In the genomic region with DNA sequence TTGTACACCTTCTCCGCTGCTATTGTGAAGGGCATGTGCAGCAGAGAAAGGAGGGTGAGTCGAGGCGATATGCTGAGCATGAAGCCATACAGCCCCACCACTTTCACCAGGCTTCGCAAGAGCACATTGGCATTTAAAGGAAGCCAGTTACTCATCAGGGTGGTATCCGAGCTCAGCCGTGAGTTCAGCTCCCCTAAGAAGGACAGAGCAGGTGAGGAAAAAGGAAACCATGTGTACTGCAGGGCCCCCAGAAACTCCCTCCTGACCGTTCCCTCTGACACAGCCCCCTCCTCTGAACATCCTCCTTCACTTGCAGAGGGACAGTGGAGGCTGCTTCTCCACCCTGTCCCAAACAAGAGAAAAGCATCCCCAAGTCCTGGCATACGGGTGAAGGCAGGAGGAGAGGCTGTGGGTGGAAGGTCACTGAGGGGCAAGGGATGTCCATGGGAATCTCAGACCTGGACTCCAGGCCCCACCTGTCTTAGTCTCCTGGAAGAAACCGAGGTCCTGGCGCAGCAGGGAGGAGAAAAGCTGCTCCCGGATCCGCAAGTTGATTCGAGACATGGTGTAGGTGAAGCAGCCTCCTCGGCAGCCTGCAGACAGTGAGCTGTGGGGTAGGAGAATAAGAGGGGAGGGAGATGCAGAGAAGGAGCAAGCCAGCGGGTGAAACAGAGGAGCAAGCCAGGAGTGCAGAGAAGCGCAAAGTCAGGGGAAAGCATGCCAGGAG, we compare ENCODE assay signal across 25 cellular contexts. TPM values are rescaled to one million over a fixed set of nuclear protein-coding genes. Genes with fewer than 3 reads are reported as not detected.
A peak's percentile ranks its signal among the peaks of the same experiment; 100 is the strongest.
DNase-seq lines count a peak whose midpoint lies in the region; ATAC-seq and TF ChIP-seq lines count a peak whose summit lies in the region.
"Had no signal": no experiment of that assay in that cellular context is flagged by ENCODE, and none has a peak within 500 bp of the region (broad histone marks: within the 10 kb centered on the region; RNA-seq: fewer than 3 reads in every experiment).

No MANE protein-coding gene starts in this region.

- no peak for DNase-seq in T-helper 2 cell treated with Interferon-gamma antibody and Interleukin-4, amounts not matched to agents 5 μg/mL and 100 μg/mL, for 36 hours (ENCODE audit: low spot score)
- DNase-seq in T-helper 2 cell (no peak), dorsolateral prefrontal cortex (no peak), NCI-H2171 treated with DMSO at 0.1 percent for 48 hours (lab: John Stamatoyannopoulos, UW) (no peak)
- no peak for DNase-seq in CD4-positive, alpha-beta memory T cell
- no peak for DNase-seq in naive thymus-derived CD8-positive, alpha-beta T cell
- DNase-seq: 8988T, AML-193, Calu3, colonic mucosa, NCI-H1417, NCI-H2107, NCI-H510A, Peyer's patch, upper lobe of left lung had no signal

- H3K9me3 Mint-ChIP-seq in T-helper 2 cell treated with Interferon-gamma antibody and Interleukin-4, amounts not matched to agents 5 μg/mL and 100 μg/mL, for 36 hours = no peaks in the 10 kb centered on the region
- H3K9me3 Mint-ChIP-seq in CD4-positive, alpha-beta memory T cell = no peaks in the 10 kb centered on the region
- no peaks in the 10 kb centered on the region for H3K9me3 Mint-ChIP-seq in activated T-helper 17 cell treated with anti-CD3 and anti-CD28 coated beads, Interleukin-2, amount 50 U/mL, for 72 hours
- H3K9me3 Mint-ChIP-seq in naive thymus-derived CD8-positive, alpha-beta T cell = no peaks in the 10 kb centered on the region
- H3K9me3 Mint-ChIP-seq: mesothelial cell of epicardium, neural progenitor cell, WTC11 had no signal

- H3K27me3 ChIP-seq in CD4-positive, alpha-beta memory T cell (ENCODE audit: insufficient read depth, low read length) = no peaks in the 10 kb centered on the region
- H3K27me3 ChIP-seq in dorsolateral prefrontal cortex = no peaks in the 10 kb centered on the region
- H3K27me3 ChIP-seq: colonic mucosa, Peyer's patch, SJSA1, upper lobe of left lung had no signal

- H3K4me3 ChIP-seq in CD4-positive, alpha-beta memory T cell (ENCODE audit: low read length in 2 of 2) = no peak overlapping the region
- H3K4me3 ChIP-seq in dorsolateral prefrontal cortex = no peak overlapping the region
- H3K4me3 ChIP-seq: colonic mucosa, neural progenitor cell, Peyer's patch, SJSA1, skin epidermis, upper lobe of left lung had no signal

- H3K9me3 ChIP-seq in CD4-positive, alpha-beta memory T cell (ENCODE audit: control insufficient read depth in 1 of 2, low read length in 2 of 2) = no peaks in the 10 kb centered on the region
- H3K9me3 ChIP-seq: colonic mucosa, Peyer's patch, SJSA1, upper lobe of left lung had no signal

- H3K27ac Mint-ChIP-seq in T-helper 2 cell treated with Interferon-gamma antibody and Interleukin-4, amounts not matched to agents 5 μg/mL and 100 μg/mL, for 36 hours = no peak overlapping the region
- peak overlapping the region in 6 of 7 donors; percentile 51 to 99 (median 66) for H3K27ac Mint-ChIP-seq in CD4-positive, alpha-beta memory T cell
- H3K27ac Mint-ChIP-seq in activated T-helper 17 cell treated with anti-CD3 and anti-CD28 coated beads, Interleukin-2, amount 50 U/mL, for 72 hours = peak overlapping the region; percentile 65
- peak overlapping the region in 9 of 10 donors; percentile 15 to 100 (median 75) for H3K27ac Mint-ChIP-seq in naive thymus-derived CD8-positive, alpha-beta T cell
- H3K27ac Mint-ChIP-seq: mesothelial cell of epicardium, neural progenitor cell, WTC11 had no signal

- H3K36me3 Mint-ChIP-seq in T-helper 2 cell treated with Interferon-gamma antibody and Interleukin-4, amounts not matched to agents 5 μg/mL and 100 μg/mL, for 36 hours (ENCODE audit: low read depth) = peaks cover 78% of the 10 kb centered on the region
- H3K36me3 Mint-ChIP-seq in CD4-positive, alpha-beta memory T cell = peaks cover 67 to 80% of the 10 kb centered on the region in 2 donors
- H3K36me3 Mint-ChIP-seq in activated T-helper 17 cell treated with anti-CD3 and anti-CD28 coated beads, Interleukin-2, amount 50 U/mL, for 72 hours (ENCODE audit: low read depth) = peaks cover 81% of the 10 kb centered on the region
- peaks cover 7 to 73% (median 20%) of the 10 kb centered on the region in 3 donors for H3K36me3 Mint-ChIP-seq in naive thymus-derived CD8-positive, alpha-beta T cell
- H3K36me3 Mint-ChIP-seq: neural progenitor cell had no signal

- H3K27me3 Mint-ChIP-seq in T-helper 2 cell treated with Interferon-gamma antibody and Interleukin-4, amounts not matched to agents 5 μg/mL and 100 μg/mL, for 36 hours (ENCODE audit: low read depth) = no peaks in the 10 kb centered on the region
- no peaks in the 10 kb centered on the region for H3K27me3 Mint-ChIP-seq in CD4-positive, alpha-beta memory T cell
- H3K27me3 Mint-ChIP-seq in activated T-helper 17 cell treated with anti-CD3 and anti-CD28 coated beads, Interleukin-2, amount 50 U/mL, for 72 hours = no peaks in the 10 kb centered on the region
- no peaks in the 10 kb centered on the region for H3K27me3 Mint-ChIP-seq in naive thymus-derived CD8-positive, alpha-beta T cell

- no peak overlapping the region for H3K27ac ChIP-seq in CD4-positive, alpha-beta memory T cell (ENCODE audit: low read depth, low read length)
- no peak overlapping the region for H3K27ac ChIP-seq in dorsolateral prefrontal cortex
- H3K27ac ChIP-seq: colonic mucosa, neural progenitor cell, Peyer's patch, SJSA1, skin epidermis, upper lobe of left lung had no signal

- POLR2A ChIA-PET in CD4-positive, alpha-beta memory T cell (lab: Charles Lee; ENCODE audit: partially characterized antibody) = interaction anchor here (0.6 to 2.9 kb wide), 4 partner anchors 10 to 137 kb away, joined by 3 to 19 read pairs (median 4); a partner anchor contains a TSS
- POLR2A ChIA-PET in naive thymus-derived CD8-positive, alpha-beta T cell (lab: Charles Lee) = interaction anchor here (1.2 kb wide), 1 partner anchor 33 kb away, joined by 3 read pairs; no protein-coding TSS in a partner anchor

- H3K36me3 ChIP-seq in CD4-positive, alpha-beta memory T cell (ENCODE audit: insufficient read depth, low read length) = peaks cover 49% of the 10 kb centered on the region
- H3K36me3 ChIP-seq: colonic mucosa, neural progenitor cell had no signal

- no peak for TF ChIP-seq CTCF in dorsolateral prefrontal cortex (IDR thresholded peaks at IDR 0.05 in 54 of 56, conservative IDR thresholded peaks at IDR 0.05 in 2 of 56; ENCODE audit: low read depth in 1 of 56, partially characterized antibody in 56 of 56)

- H3K4me1 ChIP-seq in CD4-positive, alpha-beta memory T cell (ENCODE audit: insufficient read depth, low read length) = peaks cover 57% of the 10 kb centered on the region

- CTCF ChIA-PET in CD4-positive, alpha-beta memory T cell (lab: Charles Lee; ENCODE audit: partially characterized antibody) = interaction anchor here (1.0 to 1.9 kb wide), 2 partner anchors 32 to 149 kb away, joined by 4 to 13 read pairs; no protein-coding TSS in a partner anchor

- no peak for ATAC-seq in activated T-helper 17 cell treated with anti-CD3 and anti-CD28 coated beads, Interleukin-2, amount 50 U/mL, for 72 hours (replicated peaks)
- no peak for ATAC-seq in naive thymus-derived CD8-positive, alpha-beta T cell
- no peak for ATAC-seq in GM21619 (IDR thresholded peaks at IDR 0.05; ENCODE audit: unreplicated experiment)
- ATAC-seq: HCT116, HepG2, WTC11 had no signal

- intact Hi-C loops in CD4-positive, alpha-beta memory T cell (cut with micrococcal nuclease) = no loop called here
- intact Hi-C loops in dorsolateral prefrontal cortex (cut with DNase I) = loop anchor here (5.0 kb wide), 3 partner anchors 37 to 152 kb away; no protein-coding TSS in a partner anchor

- peak overlapping the region; percentile 40 for H3K4me3 Mint-ChIP-seq in T-helper 2 cell treated with Interferon-gamma antibody and Interleukin-4, amounts not matched to agents 5 μg/mL and 100 μg/mL, for 36 hours
- peak overlapping the region in 4 of 8 donors; percentile 46 to 61 (median 52) for H3K4me3 Mint-ChIP-seq in CD4-positive, alpha-beta memory T cell
- peak overlapping the region; percentile 95 for H3K4me3 Mint-ChIP-seq in activated T-helper 17 cell treated with anti-CD3 and anti-CD28 coated beads, Interleukin-2, amount 50 U/mL, for 72 hours
- peak overlapping the region in 7 of 10 donors; percentile 7 to 54 (median 12) for H3K4me3 Mint-ChIP-seq in naive thymus-derived CD8-positive, alpha-beta T cell
- H3K4me3 Mint-ChIP-seq: mesothelial cell of epicardium, neural progenitor cell, WTC11 had no signal

- H3K4me1 Mint-ChIP-seq in T-helper 2 cell treated with Interferon-gamma antibody and Interleukin-4, amounts not matched to agents 5 μg/mL and 100 μg/mL, for 36 hours (ENCODE audit: low read depth) = peaks cover 70% of the 10 kb centered on the region
- peaks cover 49 to 75% (median 61%) of the 10 kb centered on the region in 4 donors for H3K4me1 Mint-ChIP-seq in CD4-positive, alpha-beta memory T cell
- peaks cover 52% of the 10 kb centered on the region for H3K4me1 Mint-ChIP-seq in activated T-helper 17 cell treated with anti-CD3 and anti-CD28 coated beads, Interleukin-2, amount 50 U/mL, for 72 hours
- H3K4me1 Mint-ChIP-seq in naive thymus-derived CD8-positive, alpha-beta T cell = peaks cover 38 to 82% (median 76%) of the 10 kb centered on the region in 4 donors

RNA-seq across cellular contexts. Expression of a gene that starts 3.2 kb away (rescaled TPM):
- 100 to 1,000 TPM; 106 to 112 TPM for total RNA-seq in CD4-positive, alpha-beta memory T cell
- 10 to 100 TPM; 11.0 to 16.5 TPM for polyA plus RNA-seq in CD4-positive, alpha-beta memory T cell
- 100 to 1,000 TPM in 1 of 2 donors, 10 to 100 TPM in 1; 94.0 to 169 TPM for total RNA-seq in activated T-helper 17 cell treated with anti-CD3 and anti-CD28 coated beads, Interleukin-2, amount 50 U/mL, for 72 hours
- 100 to 1,000 TPM in 1 of 2 experiments, 10 to 100 TPM in 1; 96.2 to 117 TPM for total RNA-seq in naive thymus-derived CD8-positive, alpha-beta T cell
- polyA plus RNA-seq in naive thymus-derived CD8-positive, alpha-beta T cell = 10 to 100 TPM; 24.2 to 36.6 (median 25.3) TPM
- total RNA-seq in dorsolateral prefrontal cortex = 10 to 100 TPM; 12.3 to 50.8 (median 24.2) TPM

RNA-seq across cellular contexts. Expression of a gene that starts 8.5 kb away (rescaled TPM):
- total RNA-seq in CD4-positive, alpha-beta memory T cell = 100 to 1,000 TPM; 134 to 138 TPM
- 100 to 1,000 TPM; 363 to 426 TPM for polyA plus RNA-seq in CD4-positive, alpha-beta memory T cell
- total RNA-seq in activated T-helper 17 cell treated with anti-CD3 and anti-CD28 coated beads, Interleukin-2, amount 50 U/mL, for 72 hours = 100 to 1,000 TPM; 286 to 344 TPM
- total RNA-seq in naive thymus-derived CD8-positive, alpha-beta T cell = 100 to 1,000 TPM; 133 to 138 TPM
- 100 to 1,000 TPM; 350 to 386 (median 386) TPM for polyA plus RNA-seq in naive thymus-derived CD8-positive, alpha-beta T cell
- 10 to 100 TPM in 101 of 120 experiments, 1 to 10 TPM in 19; 6.7 to 33.3 (median 13.1) TPM for total RNA-seq in dorsolateral prefrontal cortex

RNA-seq across cellular contexts. Expression of a gene that starts 18.2 kb away (rescaled TPM):
- total RNA-seq in CD4-positive, alpha-beta memory T cell = 100 to 1,000 TPM; 136 to 141 TPM
- 100 to 1,000 TPM; 300 to 324 TPM for polyA plus RNA-seq in CD4-positive, alpha-beta memory T cell
- 100 to 1,000 TPM; 302 to 387 TPM for total RNA-seq in activated T-helper 17 cell treated with anti-CD3 and anti-CD28 coated beads, Interleukin-2, amount 50 U/mL, for 72 hours
- 100 to 1,000 TPM; 113 TPM for total RNA-seq in naive thymus-derived CD8-positive, alpha-beta T cell
- 100 to 1,000 TPM; 197 to 283 (median 230) TPM for polyA plus RNA-seq in naive thymus-derived CD8-positive, alpha-beta T cell
- 10 to 100 TPM; 10.8 to 44.1 (median 18.6) TPM for total RNA-seq in dorsolateral prefrontal cortex

RNA-seq across cellular contexts. Expression of a gene that starts 18.5 kb away (rescaled TPM):
- total RNA-seq in CD4-positive, alpha-beta memory T cell = 1 to 10 TPM in 1 of 2 experiments, under 1 TPM in 1; 0.61 to 1.1 TPM
- 1 to 10 TPM in 1 of 2 donors, under 1 TPM in 1; 0.22 to 2.8 TPM for polyA plus RNA-seq in CD4-positive, alpha-beta memory T cell
- total RNA-seq in activated T-helper 17 cell treated with anti-CD3 and anti-CD28 coated beads, Interleukin-2, amount 50 U/mL, for 72 hours = 1 to 10 TPM; 2.8 to 4.2 TPM
- total RNA-seq in naive thymus-derived CD8-positive, alpha-beta T cell = 1 to 10 TPM; 3.9 to 5.6 TPM
- under 1 TPM in 2 of 3 donors, not detected in 1; 0.43 to 0.75 TPM for polyA plus RNA-seq in naive thymus-derived CD8-positive, alpha-beta T cell
- 1 to 10 TPM in 48 of 120 experiments, under 1 TPM in 40, not detected in 32; 0.33 to 9.9 (median 1.0) TPM for total RNA-seq in dorsolateral prefrontal cortex
- total RNA-seq: HepG2, pulmonary artery endothelial cell had no signal
- polyA plus RNA-seq: HepG2 had no signal

RNA-seq across cellular contexts. Expression of a gene that starts 18.7 kb away (rescaled TPM):
- total RNA-seq in CD4-positive, alpha-beta memory T cell = 100 to 1,000 TPM; 141 to 144 TPM
- 100 to 1,000 TPM; 501 to 763 TPM for polyA plus RNA-seq in CD4-positive, alpha-beta memory T cell
- total RNA-seq in activated T-helper 17 cell treated with anti-CD3 and anti-CD28 coated beads, Interleukin-2, amount 50 U/mL, for 72 hours = 100 to 1,000 TPM; 203 to 215 TPM
- 100 to 1,000 TPM; 102 to 104 TPM for total RNA-seq in naive thymus-derived CD8-positive, alpha-beta T cell
- polyA plus RNA-seq in naive thymus-derived CD8-positive, alpha-beta T cell = 100 to 1,000 TPM; 402 to 432 (median 424) TPM
- 10 to 100 TPM in 85 of 120 experiments, 1 to 10 TPM in 35; 3.1 to 32.7 (median 12.7) TPM for total RNA-seq in dorsolateral prefrontal cortex
- total RNA-seq: mesothelial cell of epicardium had no signal
